ENCODE assay signal across 9 cellular contexts in the genomic region with DNA sequence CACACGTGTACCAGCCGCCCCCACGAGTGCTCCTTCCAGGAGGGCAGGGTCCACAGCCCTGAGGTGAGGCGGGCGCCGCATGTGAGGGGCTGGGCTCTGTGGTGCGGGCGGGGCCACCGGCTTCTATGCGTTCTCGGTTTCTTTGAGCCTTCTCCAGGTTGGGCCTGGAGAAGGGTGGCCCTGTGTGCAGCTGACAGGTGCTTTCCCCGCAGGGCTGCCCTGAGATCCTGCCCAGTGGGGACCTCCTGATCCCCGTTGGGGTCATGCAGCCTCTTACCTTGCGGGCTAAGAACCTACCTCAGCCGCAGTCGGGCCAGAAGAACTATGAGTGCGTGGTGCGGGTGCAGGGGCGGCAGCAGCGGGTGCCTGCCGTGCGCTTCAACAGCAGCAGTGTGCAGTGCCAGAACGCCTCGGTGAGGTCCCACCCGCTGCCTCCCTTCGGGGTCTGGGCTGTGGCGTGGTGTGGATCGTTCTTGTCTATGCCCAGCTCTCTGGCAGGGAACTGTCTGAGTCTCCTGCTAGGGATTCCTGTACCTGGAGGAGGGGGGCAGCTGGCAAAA.
"Had no signal": no experiment of that assay in that cellular context is flagged by ENCODE, and none has a peak within 500 bp of the region (broad histone marks: within the 10 kb centered on the region; RNA-seq: fewer than 3 reads in every experiment).

No MANE protein-coding gene starts in this region.

- H3K4me2 ChIP-seq: GM23338 had no signal

- H3K9me3 ChIP-seq: HAP-1 had no signal

- H3K27ac ChIP-seq: GM23248 had no signal

- ATAC-seq: GM23338, HCT116 had no signal

- H3K4me1 Mint-ChIP-seq: GM23338, H9 had no signal

- H3K4me3 ChIP-seq: GM23248, GM23338, HAP-1 had no signal

- DNase-seq: GM23248, GOT3, H7, H9, HCEC 1CT, HFFc6 had no signal

- H3K9ac ChIP-seq: GM23248 had no signal

- H3K9me3 Mint-ChIP-seq: GM23338, HFFc6 had no signal

- H3K4me3 Mint-ChIP-seq: GM23338, H9, HFFc6 had no signal

- H2AFZ ChIP-seq: GM23248, GM23338 had no signal

- H3K27ac Mint-ChIP-seq: GM23338, H9, HFFc6 had no signal
